Comparison of ENCODE assay signal across 1 cellular context in genomic region chr2:133040175-133040574, GRCh38.
TF ChIP-seq lines count a peak whose summit lies in the region.

No MANE protein-coding gene starts in this region.

TF ChIP-seq in SK-N-SH, 30 proteins besides CTCF, POLR2A, EP300 and RAD21 (continued from another document):
- TF ChIP-seq POLR2AphosphoS5 (IDR thresholded peaks at IDR 0.05; ENCODE audit: low read depth, low read length) (no peak), FOSL2 (IDR thresholded peaks at IDR 0.05; ENCODE audit: borderline replicate concordance, low read depth) (peak; percentile 10; the same call in 1 of the 2 replicates), JUND (IDR thresholded peaks at IDR 0.05) (peak; percentile 38), RXRA (IDR thresholded peaks at IDR 0.05; ENCODE audit: borderline replicate concordance, low read depth) (no peak), MXI1 (IDR thresholded peaks at IDR 0.05; ENCODE audit: low read depth, low read length) (no peak)
- TF ChIP-seq, protein P1, sequence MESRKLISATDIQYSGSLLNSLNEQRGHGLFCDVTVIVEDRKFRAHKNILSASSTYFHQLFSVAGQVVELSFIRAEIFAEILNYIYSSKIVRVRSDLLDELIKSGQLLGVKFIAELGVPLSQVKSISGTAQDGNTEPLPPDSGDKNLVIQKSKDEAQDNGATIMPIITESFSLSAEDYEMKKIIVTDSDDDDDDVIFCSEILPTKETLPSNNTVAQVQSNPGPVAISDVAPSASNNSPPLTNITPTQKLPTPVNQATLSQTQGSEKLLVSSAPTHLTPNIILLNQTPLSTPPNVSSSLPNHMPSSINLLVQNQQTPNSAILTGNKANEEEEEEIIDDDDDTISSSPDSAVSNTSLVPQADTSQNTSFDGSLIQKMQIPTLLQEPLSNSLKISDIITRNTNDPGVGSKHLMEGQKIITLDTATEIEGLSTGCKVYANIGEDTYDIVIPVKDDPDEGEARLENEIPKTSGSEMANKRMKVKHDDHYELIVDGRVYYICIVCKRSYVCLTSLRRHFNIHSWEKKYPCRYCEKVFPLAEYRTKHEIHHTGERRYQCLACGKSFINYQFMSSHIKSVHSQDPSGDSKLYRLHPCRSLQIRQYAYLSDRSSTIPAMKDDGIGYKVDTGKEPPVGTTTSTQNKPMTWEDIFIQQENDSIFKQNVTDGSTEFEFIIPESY (IDR thresholded peaks at IDR 0.05; ENCODE audit: borderline replicate concordance, low read depth): no peak
